ENCODE assay signal across 19 cellular contexts in the genomic region with DNA sequence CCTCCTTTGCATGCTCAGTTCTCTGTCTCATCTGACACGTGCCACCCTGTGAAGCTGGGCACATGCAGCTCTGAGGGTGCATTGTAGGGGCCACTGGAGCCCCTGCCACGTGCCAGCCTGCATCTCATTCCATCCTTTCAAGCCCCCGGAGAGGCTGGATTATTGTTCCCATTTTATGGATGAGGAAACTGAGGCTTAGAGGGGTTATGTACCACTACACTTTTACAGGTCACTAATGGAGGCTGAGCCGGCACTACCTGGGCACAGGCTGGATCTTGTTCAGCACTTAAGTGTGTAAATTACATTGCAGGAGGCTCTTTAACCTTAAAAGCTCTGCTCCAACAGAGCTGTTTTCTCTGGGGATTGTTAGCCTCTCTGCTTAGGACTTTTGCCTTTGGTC. TPM values are rescaled to one million over a fixed set of nuclear protein-coding genes. Genes with fewer than 3 reads are reported as not detected.
DNase-seq lines count a peak whose midpoint lies in the region; ATAC-seq, FAIRE-seq and TF ChIP-seq lines count a peak whose summit lies in the region.
"Had no signal": no experiment of that assay in that cellular context is flagged by ENCODE, and none has a peak within 500 bp of the region (broad histone marks: within the 10 kb centered on the region; RNA-seq: fewer than 3 reads in every experiment).

No MANE protein-coding gene starts in this region.

- CTCF ChIA-PET in WTC11 (lab: Charles Lee): interaction anchor here (0.7 to 2.3 kb wide), 21 partner anchors 10 to 678 kb away, joined by 3 to 47 read pairs (median 5); a partner anchor contains a TSS

- H3K9me3 ChIP-seq in right cardiac atrium (ENCODE audit: control insufficient read depth, low read length) (no peaks in the 10 kb centered on the region), kidney (ENCODE audit: control insufficient read depth in 1 of 2, low read length in 2 of 2) (no peaks in the 10 kb centered on the region)
- H3K9me3 ChIP-seq: gastroesophageal sphincter, left ventricle myocardium inferior, pancreas had no signal

- H3K27ac Mint-ChIP-seq in WTC11 (no peak overlapping the region), type B pancreatic cell (no peak overlapping the region)
- H3K27ac Mint-ChIP-seq: dendritic cell treated with granulocyte-macrophage colony-stimulating factor and Interleukin-4, amounts not matched to agents 40 ng/mL and 50 ng/mL, for 4 days had no signal

- peaks cover 67% of the 10 kb centered on the region for H3K27me3 Mint-ChIP-seq in WTC11 (ENCODE audit: low read depth)
- H3K27me3 Mint-ChIP-seq in type B pancreatic cell: peaks cover 70% of the 10 kb centered on the region

- ATAC-seq in Right ventricle myocardium inferior (no peak), right cardiac atrium (no peak), WTC11 (no peak), GM18909 (IDR thresholded peaks at IDR 0.05; ENCODE audit: poor library complexity, unreplicated experiment) (no peak)

- DNase-seq in Right ventricle myocardium inferior (ENCODE audit: missing footprints): peak; percentile 35
- DNase-seq in right cardiac atrium: no peak
- DNase-seq in WTC11 (ENCODE audit: low spot score): no peak
- DNase-seq in kidney: peak; percentile 27
- peak; percentile 36 for DNase-seq in type B pancreatic cell (ENCODE audit: extremely low spot score, unreplicated experiment)
- DNase-seq in NOMO-1 treated with dmso at 0.1 percent for 144 hours (lab: John Stamatoyannopoulos, UW; ENCODE audit: unreplicated experiment): no peak
- no peak for DNase-seq in AML-193 (lab: John Stamatoyannopoulos, UW)
- DNase-seq: activated gamma-delta T cell; erythroblast; KBM-7; left ventricle myocardium inferior; MV-4-11; NCI-H2029; NCI-H510A; stimulated activated CD4-positive, alpha-beta T cell treated with anti-CD3 and anti-CD28 coated beads, Interleukin-4, amount 100 ng/mL, for 1 hour had no signal

- no peaks in the 10 kb centered on the region for H3K4me1 Mint-ChIP-seq in WTC11
- H3K4me1 Mint-ChIP-seq in type B pancreatic cell (ENCODE audit: unreplicated experiment): no peaks in the 10 kb centered on the region

- no peak for FAIRE-seq in kidney (lab: Jason Lieb, UNC)
- FAIRE-seq: pancreas had no signal

- H3K9me3 Mint-ChIP-seq in WTC11 (no peaks in the 10 kb centered on the region), type B pancreatic cell (no peaks in the 10 kb centered on the region)
- H3K9me3 Mint-ChIP-seq: dendritic cell treated with granulocyte-macrophage colony-stimulating factor and Interleukin-4, amounts not matched to agents 40 ng/mL and 50 ng/mL, for 4 days had no signal

- H3K4me3 ChIP-seq in right cardiac atrium (ENCODE audit: low read length) (no peak overlapping the region), kidney (ENCODE audit: low read length in 2 of 2) (no peak overlapping the region)

- POLR2A ChIA-PET in WTC11 (lab: Charles Lee): no interaction called here

- TF ChIP-seq CTCF in WTC11 (IDR thresholded peaks at IDR 0.05) (no peak), kidney (IDR thresholded peaks at IDR 0.05; ENCODE audit: borderline replicate concordance, extremely low read depth, insufficient read depth) (no peak), type B pancreatic cell (conservative IDR thresholded peaks at IDR 0.05) (no peak)

- intact Hi-C loops in Right ventricle myocardium inferior (cut with DNase I) (loop anchor here (5.0 kb wide), 1 partner anchor 48 kb away; no protein-coding TSS in a partner anchor), right cardiac atrium (cut with DNase I) (no loop called here), kidney (cut with DNase I) (no loop called here)

- no peak overlapping the region for H3K9ac ChIP-seq in kidney (ENCODE audit: low read length in 2 of 2)

- H3K27me3 ChIP-seq in right cardiac atrium (ENCODE audit: control insufficient read depth, insufficient read depth): no peaks in the 10 kb centered on the region
- H3K27me3 ChIP-seq: pancreas had no signal

- H3K27ac ChIP-seq in right cardiac atrium (ENCODE audit: low read length): no peak overlapping the region
- H3K27ac ChIP-seq in kidney (ENCODE audit: low read depth in 2 of 2, low read length in 2 of 2): no peak overlapping the region
- H3K27ac ChIP-seq: pancreas had no signal

- H3K36me3 ChIP-seq in kidney (ENCODE audit: control insufficient read depth in 1 of 2, insufficient read depth in 2 of 2, low read length in 2 of 2): no peaks in the 10 kb centered on the region
- H3K36me3 ChIP-seq: gastroesophageal sphincter, left ventricle myocardium inferior, pancreas had no signal

- H3K36me3 Mint-ChIP-seq in WTC11 (no peaks in the 10 kb centered on the region), type B pancreatic cell (no peaks in the 10 kb centered on the region)

- WGBS in right cardiac atrium: 89% methylated on average over 4 of the region's 4 CpGs

- peak overlapping the region; percentile 41; the same call in 1 of the 2 replicates for H3K4me3 Mint-ChIP-seq in WTC11
- peak overlapping the region; percentile 17 for H3K4me3 Mint-ChIP-seq in type B pancreatic cell

- no peaks in the 10 kb centered on the region for H3K4me1 ChIP-seq in right cardiac atrium (ENCODE audit: control insufficient read depth, insufficient read depth, low read length)
- peaks cover 0 to 9% of the 10 kb centered on the region in 2 donors for H3K4me1 ChIP-seq in kidney (ENCODE audit: control insufficient read depth in 1 of 2, insufficient read depth in 1 of 2, low read depth in 1 of 2, low read length in 2 of 2)
- H3K4me1 ChIP-seq: pancreas had no signal

TF ChIP-seq in WTC11, 78 proteins besides CTCF, POLR2A, EP300 and RAD21:
- TF ChIP-seq TP53 (CRISPR knock-in tag; IDR thresholded peaks at IDR 0.05): no peak
- no peak for TF ChIP-seq RELA (CRISPR knock-in tag; IDR thresholded peaks at IDR 0.05; ENCODE audit: borderline replicate concordance)
- TF ChIP-seq NFATC4 (CRISPR knock-in tag; IDR thresholded peaks at IDR 0.05): no peak
- TF ChIP-seq PRRX2 (CRISPR knock-in tag; IDR thresholded peaks at IDR 0.05): no peak
- TF ChIP-seq ZNF317 (CRISPR knock-in tag; IDR thresholded peaks at IDR 0.05; ENCODE audit: borderline replicate concordance, low read depth): no peak
- TF ChIP-seq, protein P1, sequence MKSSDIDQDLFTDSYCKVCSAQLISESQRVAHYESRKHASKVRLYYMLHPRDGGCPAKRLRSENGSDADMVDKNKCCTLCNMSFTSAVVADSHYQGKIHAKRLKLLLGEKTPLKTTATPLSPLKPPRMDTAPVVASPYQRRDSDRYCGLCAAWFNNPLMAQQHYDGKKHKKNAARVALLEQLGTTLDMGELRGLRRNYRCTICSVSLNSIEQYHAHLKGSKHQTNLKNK (CRISPR knock-in tag; IDR thresholded peaks at IDR 0.05): no peak
- no peak for TF ChIP-seq JAZF1 (CRISPR knock-in tag; IDR thresholded peaks at IDR 0.05)
- TF ChIP-seq, protein P2, sequence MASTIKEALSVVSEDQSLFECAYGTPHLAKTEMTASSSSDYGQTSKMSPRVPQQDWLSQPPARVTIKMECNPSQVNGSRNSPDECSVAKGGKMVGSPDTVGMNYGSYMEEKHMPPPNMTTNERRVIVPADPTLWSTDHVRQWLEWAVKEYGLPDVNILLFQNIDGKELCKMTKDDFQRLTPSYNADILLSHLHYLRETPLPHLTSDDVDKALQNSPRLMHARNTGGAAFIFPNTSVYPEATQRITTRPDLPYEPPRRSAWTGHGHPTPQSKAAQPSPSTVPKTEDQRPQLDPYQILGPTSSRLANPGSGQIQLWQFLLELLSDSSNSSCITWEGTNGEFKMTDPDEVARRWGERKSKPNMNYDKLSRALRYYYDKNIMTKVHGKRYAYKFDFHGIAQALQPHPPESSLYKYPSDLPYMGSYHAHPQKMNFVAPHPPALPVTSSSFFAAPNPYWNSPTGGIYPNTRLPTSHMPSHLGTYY (CRISPR knock-in tag; IDR thresholded peaks at IDR 0.05): no peak
- no peak for TF ChIP-seq GRHL2 (CRISPR knock-in tag; IDR thresholded peaks at IDR 0.05; ENCODE audit: insufficient replicate concordance, severe bottlenecking)

RNA-seq across cellular contexts. Expression of a gene that starts 47.5 kb away (rescaled TPM):
- total RNA-seq in Right ventricle myocardium inferior: 8.7 TPM
- total RNA-seq in right cardiac atrium: 1 to 10 TPM; 1.9 to 5.9 (median 2.9) TPM
- 3.9 TPM for polyA plus RNA-seq in right cardiac atrium
- total RNA-seq in WTC11 (2021): 2.1 to 3.3 TPM (median 3.1 TPM) in 3 replicates
- 27.6 TPM for total RNA-seq in kidney
- 14.8 TPM for polyA plus RNA-seq in kidney (ENCODE audit: insufficient read depth, low read depth, low replicate concordance)
- 5.1 and 5.3 TPM in 2 replicates for total RNA-seq in type B pancreatic cell (ENCODE audit: low replicate concordance)

RNA-seq across cellular contexts. Expression of a gene that starts 57.9 kb away (rescaled TPM):
- total RNA-seq in Right ventricle myocardium inferior (41.6 TPM), right cardiac atrium (10 to 100 TPM; 26.1 to 32.7 (median 30.0) TPM), WTC11 (2021) (39.8 to 47.9 TPM (median 45.4 TPM) in 3 replicates), kidney (24.9 TPM), type B pancreatic cell (ENCODE audit: low replicate concordance) (23.4 and 39.2 TPM in 2 replicates)
- polyA plus RNA-seq in right cardiac atrium (32.2 TPM), kidney (ENCODE audit: insufficient read depth, low read depth, low replicate concordance) (64.9 TPM)

Comparison
In these comparisons a context has a peak if more than half of its experiments do, and no peak if none do; other contexts are left out.
1. DNase-seq: peak in Right ventricle myocardium inferior (single experiment), kidney (single experiment) and type B pancreatic cell (single experiment); none in right cardiac atrium (0 of 3), WTC11 (single experiment), NOMO-1 treated with dmso at 0.1 percent for 144 hours (single experiment) and AML-193 (0 of 2).